Comparison of ENCODE assay signal across 8 cellular contexts in genomic region chr3:196287405-196288140, GRCh38. TPM values are rescaled to one million over a fixed set of nuclear protein-coding genes. Genes with fewer than 3 reads are reported as not detected.
DNase-seq lines count a peak whose midpoint lies in the region; ATAC-seq, FAIRE-seq and TF ChIP-seq lines count a peak whose summit lies in the region.

Gene PCYT1A, minus strand, starts transcription at chr3:196287726. Its CDS starts 17,195 bp downstream, at chr3:196270531.

- no peaks in the 10 kb centered on the region for H3K9me3 Mint-ChIP-seq in chondrocyte (ENCODE audit: low read depth)

- no peaks in the 10 kb centered on the region for H3K36me3 Mint-ChIP-seq in chondrocyte (ENCODE audit: low read depth)

- H3K9me3 ChIP-seq in kidney (ENCODE audit: control insufficient read depth in 1 of 2, low read length in 2 of 2), result no peaks in the 10 kb centered on the region

- H3K9ac ChIP-seq in kidney (ENCODE audit: low read length in 2 of 2), result peak within 1 kb of the TSS; percentile 88 to 99

- intact Hi-C loops in kidney (cut with DNase I), result no loop called here

- H3K27me3 Mint-ChIP-seq in chondrocyte (ENCODE audit: low read depth), result no peaks in the 10 kb centered on the region

- H3K4me1 ChIP-seq in kidney (ENCODE audit: control insufficient read depth in 1 of 2, insufficient read depth in 1 of 2, low read depth in 1 of 2, low read length in 2 of 2), result peaks cover 4 to 10% of the 10 kb centered on the region in 2 donors

- H3K36me3 ChIP-seq in kidney (ENCODE audit: control insufficient read depth in 1 of 2, insufficient read depth in 2 of 2, low read length in 2 of 2), result no peaks in the 10 kb centered on the region

- FAIRE-seq in kidney (lab: Jason Lieb, UNC), result no peak

- peak within 1 kb of the TSS; percentile 97 for H3K27ac Mint-ChIP-seq in chondrocyte (ENCODE audit: unreplicated experiment)

- TF ChIP-seq CTCF in AG09309 (IDR thresholded peaks at IDR 0.05; ENCODE audit: control insufficient read depth, insufficient read depth, low read depth, low read length, missing control alignments) (no peak), chondrocyte (IDR thresholded peaks at IDR 0.05) (no peak), kidney (IDR thresholded peaks at IDR 0.05; ENCODE audit: borderline replicate concordance, extremely low read depth, insufficient read depth) (no peak)

- H3K4me3 ChIP-seq in AG09309 (ENCODE audit: control insufficient read depth, low read depth, low read length) (peak within 1 kb of the TSS; percentile 100), kidney (ENCODE audit: low read length in 2 of 2) (peak within 1 kb of the TSS; percentile 89 to 99)

- H3K27ac ChIP-seq in kidney (ENCODE audit: low read depth in 2 of 2, low read length in 2 of 2), result peak within 1 kb of the TSS; percentile 89 to 91

- DNase-seq in AG09309 (ENCODE audit: low read depth) (peak; percentile 75), NCI-H460 (ENCODE audit: extremely low read depth, low read depth) (peak; percentile 90), chondrocyte (ENCODE audit: low spot score) (peak; percentile 95), kidney (peak; percentile 96)
- DNase-seq in activated CD4-positive, alpha-beta T cell treated with anti-CD3 and anti-CD28 coated beads for 24 hours (ENCODE audit: low read depth in 2 of 2), result peak; percentile 55 to 66
- DNase-seq in stimulated activated CD4-positive, alpha-beta T cell treated with anti-CD3 and anti-CD28 coated beads, Interleukin-15, amount 100 ng/mL, for 1 hour (ENCODE audit: low read depth in 1 of 2, low spot score in 1 of 2), result peak; percentile 39 to 54

- ATAC-seq in GM19043 (IDR thresholded peaks at IDR 0.05; ENCODE audit: low read depth, unreplicated experiment) (peak; percentile 72), HG03354 (IDR thresholded peaks at IDR 0.05; ENCODE audit: poor library complexity, severe bottlenecking, unreplicated experiment) (peak; percentile 85)

- peak within 1 kb of the TSS; percentile 98 for H3K4me3 Mint-ChIP-seq in chondrocyte (ENCODE audit: unreplicated experiment)

- peaks cover 45% of the 10 kb centered on the region for H3K4me1 Mint-ChIP-seq in chondrocyte (ENCODE audit: low read depth)

RNA-seq across cellular contexts. Expression of gene PCYT1A, which starts in this region (rescaled TPM):
- 27.9 and 36.9 TPM in 2 replicates for total RNA-seq in NCI-H460 (2014; rRNA removed; shearing (Covaris generic))
- 26.5 and 37.1 TPM in 2 replicates for polyA plus RNA-seq in NCI-H460 (2014; cell fraction: nucleus; rRNA removed)
- total RNA-seq in chondrocyte, result 74.4 to 84.1 TPM (median 75.7 TPM) in 3 replicates
- 57.6 TPM for total RNA-seq in kidney
- polyA plus RNA-seq in kidney (ENCODE audit: insufficient read depth, low read depth, low replicate concordance), result 19.6 TPM

Comparison
In these comparisons a context has a peak if more than half of its experiments do, and no peak if none do; other contexts are left out.
1. Peak in every context shown above with its lines: DNase-seq, ATAC-seq, H3K4me3 ChIP-seq and H3K27ac ChIP-seq.